8 cellular contexts compared by ENCODE assay signal in genomic region chr15:85379403-85380131, GRCh38. TPM values are rescaled to one million over a fixed set of nuclear protein-coding genes. Genes with fewer than 3 reads are reported as not detected.
DNase-seq lines count a peak whose midpoint lies in the region; ATAC-seq and TF ChIP-seq lines count a peak whose summit lies in the region.

No MANE protein-coding gene starts in this region.

- H3K9me3 Mint-ChIP-seq in Calu3 (ENCODE audit: low read depth, unreplicated experiment) (no peaks in the 10 kb centered on the region), immature natural killer cell (no peaks in the 10 kb centered on the region)

- peak overlapping the region; percentile 45 for H3K27ac Mint-ChIP-seq in Calu3 (ENCODE audit: unreplicated experiment)
- peak overlapping the region; percentile 90 to 97 (median 94) for H3K27ac Mint-ChIP-seq in immature natural killer cell

- ATAC-seq in GM19455 (IDR thresholded peaks at IDR 0.05; ENCODE audit: unreplicated experiment) (no peak), HG02678 (IDR thresholded peaks at IDR 0.05; ENCODE audit: unreplicated experiment) (no peak)

- peaks cover 39% of the 10 kb centered on the region for H3K36me3 Mint-ChIP-seq in Calu3 (ENCODE audit: insufficient read depth, unreplicated experiment)
- H3K36me3 Mint-ChIP-seq in immature natural killer cell = peaks cover 0 to under 1% (median 0%) of the 10 kb centered on the region in 3 donors

- BruUV-seq in Calu3 (replicated peaks; lab: Mats Ljungman, UMichigan) = TSS peak; percentile 83

- CTCF ChIA-PET in Calu3 (lab: Charles Lee) = interaction anchor here (0.6 to 1.5 kb wide), 9 partner anchors 22 to 288 kb away, joined by 3 to 5 read pairs (median 3); no protein-coding TSS in a partner anchor

- H3K4me3 Mint-ChIP-seq in Calu3 (ENCODE audit: low read depth, unreplicated experiment) (peak overlapping the region; percentile 76), immature natural killer cell (peak overlapping the region; percentile 83 to 98 (median 85))

- DNase-seq in Calu3 (peak; percentile 22), NCI-H69 (lab: John Stamatoyannopoulos, UW) (peak; percentile 47), immature natural killer cell (peak; percentile 69 to 72 (median 71)), NCI-H2196 (lab: John Stamatoyannopoulos, UW; ENCODE audit: unreplicated experiment) (no peak)
- DNase-seq in activated naive CD4-positive, alpha-beta T cell treated with anti-CD3 and anti-CD28 coated beads, Interleukin-2, amount 50 U/mL, for 16 hours = peak; percentile 13
- peak; percentile 7 to 16 for DNase-seq in stimulated activated CD4-positive, alpha-beta T cell treated with anti-CD3 and anti-CD28 coated beads, Interleukin-4, amount 100 ng/mL, for 4 hours

- no peak for TF ChIP-seq CTCF in Calu3 (IDR thresholded peaks at IDR 0.05; ENCODE audit: unreplicated experiment)

- peaks cover 34% of the 10 kb centered on the region for H3K4me1 Mint-ChIP-seq in Calu3 (ENCODE audit: low read depth, unreplicated experiment)
- peaks cover 44% of the 10 kb centered on the region in 2 donors for H3K4me1 Mint-ChIP-seq in immature natural killer cell

- H3K27me3 Mint-ChIP-seq in Calu3 (ENCODE audit: unreplicated experiment) (no peaks in the 10 kb centered on the region), immature natural killer cell (ENCODE audit: low read depth in 3 of 3) (peaks cover 5 to 11% (median 10%) of the 10 kb centered on the region in 3 donors)

- intact Hi-C loops in Calu3 (cut with micrococcal nuclease; ENCODE audit: unreplicated experiment) = loop anchor here (2.0 kb wide), 1 partner anchor 37 kb away; no protein-coding TSS in a partner anchor

RNA-seq across cellular contexts. Expression of gene AKAP13, which starts 0.8 kb away (rescaled TPM):
- 145 and 169 TPM in 2 replicates for total RNA-seq in Calu3 (2022)
- polyA plus RNA-seq in immature natural killer cell = 100 to 1,000 TPM; 104 to 327 (median 112) TPM
